In the genomic region with DNA sequence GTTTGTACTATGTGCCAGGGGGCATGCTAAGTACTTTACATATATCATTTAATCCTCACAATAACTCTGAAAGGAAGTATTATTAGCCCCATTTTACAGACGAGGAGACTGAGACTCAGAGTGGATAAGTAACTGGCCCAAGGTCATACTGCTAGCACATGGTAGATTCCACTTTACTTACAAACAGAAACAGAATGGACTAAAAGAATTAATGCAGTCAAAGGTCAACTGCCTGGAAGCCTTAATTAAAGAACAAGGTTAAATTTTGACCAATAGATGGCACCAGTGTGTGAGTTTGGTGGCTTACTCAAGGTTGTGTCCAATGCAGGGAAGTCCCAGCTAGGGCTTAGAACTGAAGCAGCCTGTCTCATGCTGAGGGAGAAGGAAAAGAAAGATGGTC, we compare ENCODE assay signal across 8 cellular contexts. TPM values are rescaled to one million over a fixed set of nuclear protein-coding genes. Genes with fewer than 3 reads are reported as not detected.
A peak's percentile ranks its signal among the peaks of the same experiment; 100 is the strongest.
DNase-seq lines count a peak whose midpoint lies in the region; ATAC-seq, FAIRE-seq and TF ChIP-seq lines count a peak whose summit lies in the region.

No MANE protein-coding gene starts in this region.

- in situ Hi-C loops in K562 (cut with MboI), result loop anchor here (25.0 kb wide), 1 partner anchor 989 kb away; no protein-coding TSS in a partner anchor

- CTCF ChIA-PET in K562 (lab: Yijun Ruan, JAX; ENCODE audit: low intra/inter-chr PET ratio), result interaction anchor here (0.7 to 0.8 kb wide), 2 partner anchors 55 to 62 kb away, joined by 3 read pairs; no protein-coding TSS in a partner anchor

- H3K4me2 ChIP-seq in K562 (ENCODE audit: insufficient read depth, low read length), result no peak overlapping the region

- peak; percentile 8 to 41 for DNase-seq in AML-193 (lab: John Stamatoyannopoulos, UW)
- DNase-seq in NCI-H2107 (lab: John Stamatoyannopoulos, UW), result peak; percentile 16
- peak; percentile 12 to 43 (median 28) for DNase-seq in K562 (ENCODE audit: extremely low read depth in 1 of 4, low spot score in 3 of 4)
- DNase-seq in lung (ENCODE audit: low spot score), result no peak
- DNase-seq in tibial artery, result no peak
- no peak for DNase-seq in activated CD4-positive, CD25-positive, alpha-beta regulatory T cell (lab: John Stamatoyannopoulos, UW)

- no peak overlapping the region for H3K27ac ChIP-seq in K562 (ENCODE audit: extremely low read depth, low read depth, low read length)
- H3K27ac ChIP-seq in lung (ENCODE audit: low read depth in 1 of 2, low read length in 1 of 2), result no peak overlapping the region
- H3K27ac ChIP-seq in tibial artery, result no peak overlapping the region

- intact Hi-C loops in K562 (cut with micrococcal nuclease) (loop anchor here (10.0 kb wide), 3 partner anchors 126 to 876 kb away; a partner anchor contains a TSS), tibial artery (cut with DNase I; ENCODE audit: low total_unique reads) (no loop called here)

- H3K4me3 ChIP-seq in K562 (no peak overlapping the region), lung (no peak overlapping the region), tibial artery (no peak overlapping the region)

- no TSS peak for BruUV-seq in K562 (replicated peaks; lab: Mats Ljungman, UMichigan)

- ATAC-seq in HG02763 (IDR thresholded peaks at IDR 0.05; ENCODE audit: unreplicated experiment), result peak; percentile 77
- ATAC-seq in K562, result peak; percentile 83
- ATAC-seq in lung (ENCODE audit: insufficient read depth, low FRiP score), result no peak

- no peaks in the 10 kb centered on the region for H4K20me1 ChIP-seq in K562 (replicated peaks; ENCODE audit: control insufficient read depth, insufficient read depth, low read length)

- peak; percentile 26 to 46; a peak in 3 of 4 replicates for TF ChIP-seq RAD21 in K562 (CRISPR knock-in tag; conservative IDR thresholded peaks at IDR 0.05 in 1 of 2, IDR thresholded peaks at IDR 0.05 in 1 of 2)

- peak; percentile 74 for FAIRE-seq in K562 (lab: Jason Lieb, UNC)

- H3K9me3 ChIP-seq in K562 (replicated peaks; ENCODE audit: control insufficient read depth, insufficient read depth, low read depth, low read length) (no peaks in the 10 kb centered on the region), lung (ENCODE audit: control insufficient read depth in 2 of 2, insufficient read depth in 1 of 2, low read length in 1 of 2) (peaks cover 0 to 2% of the 10 kb centered on the region in 2 donors), tibial artery (no peaks in the 10 kb centered on the region)

- 0% methylated on average over 1 of the region's 1 CpG for WGBS in K562 (ENCODE audit: insufficient coverage, low coverage, missing lambda C conversion rate)
- 33 to 56% methylated on average over 1 of the region's 1 CpG for WGBS in lung, 2 donors

- peak; percentile 60 for TF ChIP-seq CTCF in GM12873 (IDR thresholded peaks at IDR 0.05; ENCODE audit: insufficient read depth, low read depth, low read length, missing control alignments)
- peak; percentile 35 to 54 (median 36); a peak in 3 of 6 replicates for TF ChIP-seq CTCF in K562 (IDR thresholded peaks at IDR 0.05 in 2 of 3, conservative IDR thresholded peaks at IDR 0.05 in 1 of 3; ENCODE audit: insufficient read depth in 2 of 3, low read depth in 1 of 3, low read length in 3 of 3)
- TF ChIP-seq CTCF in lung (IDR thresholded peaks at IDR 0.05; ENCODE audit: control extremely low read depth, extremely low read depth), result peak; percentile 30
- peak in 1 of 2 experiments; percentile 9 for TF ChIP-seq CTCF in tibial artery (IDR thresholded peaks at IDR 0.05)

- no peaks in the 10 kb centered on the region for H3K9me1 ChIP-seq in K562 (ENCODE audit: control insufficient read depth, insufficient read depth, low read length)

- no peak overlapping the region for H2AFZ ChIP-seq in K562 (ENCODE audit: low read depth, low read length)

- no peaks in the 10 kb centered on the region for H3K27me3 ChIP-seq in K562 (ENCODE audit: control insufficient read depth in 2 of 2, insufficient read depth in 2 of 2, low read length in 2 of 2)
- H3K27me3 ChIP-seq in lung (ENCODE audit: control insufficient read depth, insufficient read depth), result peaks cover 3% of the 10 kb centered on the region
- H3K27me3 ChIP-seq in tibial artery, result no peaks in the 10 kb centered on the region

- POLR2A ChIA-PET in K562 (lab: Yijun Ruan, JAX), result no interaction called here

- H3K4me1 ChIP-seq in K562 (replicated peaks in 1 of 2; ENCODE audit: control insufficient read depth in 2 of 2, insufficient read depth in 2 of 2, low read length in 2 of 2) (no peaks in the 10 kb centered on the region), lung (ENCODE audit: control insufficient read depth in 2 of 2, insufficient read depth in 2 of 2, low read length in 2 of 2) (no peaks in the 10 kb centered on the region), tibial artery (no peaks in the 10 kb centered on the region)

- no peak for TF ChIP-seq POLR2A in K562 (conservative IDR thresholded peaks at IDR 0.05)

- no peaks in the 10 kb centered on the region for H3K36me3 ChIP-seq in K562 (ENCODE audit: control insufficient read depth, insufficient read depth, low read length)
- no peaks in the 10 kb centered on the region for H3K36me3 ChIP-seq in lung (ENCODE audit: control insufficient read depth in 2 of 2, insufficient read depth in 2 of 2, low read length in 2 of 2)
- no peaks in the 10 kb centered on the region for H3K36me3 ChIP-seq in tibial artery

- no peak for TF ChIP-seq EP300 in K562 (IDR thresholded peaks at IDR 0.05; ENCODE audit: low read length)

- no peaks in the 10 kb centered on the region for H3K79me2 ChIP-seq in K562 (ENCODE audit: control insufficient read depth, insufficient read depth, low read length)

- no peak overlapping the region for H3K9ac ChIP-seq in K562 (ENCODE audit: insufficient read depth in 1 of 2, low read depth in 2 of 2, low read length in 2 of 2)

TF ChIP-seq in K562, 482 proteins besides CTCF, POLR2A, EP300 and RAD21 (continues in another document):
- TF ChIP-seq ZNF274 (IDR thresholded peaks at IDR 0.05; ENCODE audit: borderline replicate concordance, low read depth, low read length) (no peak), NCOA6 (IDR thresholded peaks at IDR 0.05) (no peak), RBM25 (IDR thresholded peaks at IDR 0.05; ENCODE audit: low read depth, low read length, severe bottlenecking) (peak; percentile 31)
- TF ChIP-seq, protein P1, sequence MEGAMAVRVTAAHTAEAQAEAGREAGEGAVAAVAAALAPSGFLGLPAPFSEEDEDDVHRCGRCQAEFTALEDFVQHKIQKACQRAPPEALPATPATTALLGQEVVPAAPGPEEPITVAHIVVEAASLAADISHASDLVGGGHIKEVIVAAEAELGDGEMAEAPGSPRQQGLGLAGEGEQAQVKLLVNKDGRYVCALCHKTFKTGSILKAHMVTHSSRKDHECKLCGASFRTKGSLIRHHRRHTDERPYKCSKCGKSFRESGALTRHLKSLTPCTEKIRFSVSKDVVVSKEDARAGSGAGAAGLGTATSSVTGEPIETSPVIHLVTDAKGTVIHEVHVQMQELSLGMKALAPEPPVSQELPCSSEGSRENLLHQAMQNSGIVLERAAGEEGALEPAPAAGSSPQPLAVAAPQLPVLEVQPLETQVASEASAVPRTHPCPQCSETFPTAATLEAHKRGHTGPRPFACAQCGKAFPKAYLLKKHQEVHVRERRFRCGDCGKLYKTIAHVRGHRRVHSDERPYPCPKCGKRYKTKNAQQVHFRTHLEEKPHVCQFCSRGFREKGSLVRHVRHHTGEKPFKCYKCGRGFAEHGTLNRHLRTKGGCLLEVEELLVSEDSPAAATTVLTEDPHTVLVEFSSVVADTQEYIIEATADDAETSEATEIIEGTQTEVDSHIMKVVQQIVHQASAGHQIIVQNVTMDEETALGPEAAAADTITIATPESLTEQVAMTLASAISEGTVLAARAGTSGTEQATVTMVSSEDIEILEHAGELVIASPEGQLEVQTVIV (CRISPR knock-in tag; IDR thresholded peaks at IDR 0.05; ENCODE audit: borderline replicate concordance), result no peak

RNA-seq across cellular contexts. Expression of a gene that starts 4.7 kb away (rescaled TPM):
- not detected in 2 replicates for total RNA-seq in K562 (2011; cell fraction: chromatin; rRNA removed; ENCODE audit: low replicate concordance)
- total RNA-seq in K562 (2011; cell fraction: nucleolus; rRNA removed), result not detected in 2 replicates
- not detected in 2 replicates for total RNA-seq in K562 (2011; cell fraction: nucleoplasm; rRNA removed)
- not detected in 2 replicates for total RNA-seq in K562 (2014; rRNA removed)
- not detected in 2 replicates for total RNA-seq in K562 (2014; rRNA removed; fragmentation: Illumina TruSeq; extraction: Trizol)
- not detected in 2 replicates for total RNA-seq in K562 (2015; rRNA removed; fragmentation: Illumina TruSeq; extraction: Trizol)
- total RNA-seq in K562 (2021), result not detected in 2 replicates
- not detected in 2 replicates for polyA plus RNA-seq in K562 (2011; rRNA removed)
- not detected in 2 replicates for polyA plus RNA-seq in K562 (2011; cell fraction: cytosol; rRNA removed)
- not detected in 2 replicates for polyA plus RNA-seq in K562 (2011; cell fraction: nucleus; rRNA removed)
- polyA plus RNA-seq in K562 (2012), result not detected in 2 replicates
- polyA plus RNA-seq in K562 (2014; fragmentation: Illumina TruSeq; extraction: Trizol), result not detected in 2 replicates
- polyA plus RNA-seq in K562 (2014; fragmentation: Nextera tagmentation; extraction: Ambion mirVana), result not detected
- not detected in 2 replicates for polyA plus RNA-seq in K562 (2014; rRNA removed)
- polyA minus RNA-seq in K562 (2011; rRNA and poly(A)+ RNA removed), result not detected in 2 replicates
- not detected in 2 replicates for polyA minus RNA-seq in K562 (2011; cell fraction: cytosol; rRNA and poly(A)+ RNA removed)
- polyA minus RNA-seq in K562 (2011; cell fraction: nucleus; rRNA and poly(A)+ RNA removed), result not detected in 2 replicates
- not detected for total RNA-seq in lung
- not detected for polyA plus RNA-seq in lung

RNA-seq across cellular contexts. Expression of a gene that starts 21.7 kb away (rescaled TPM):
- not detected in 2 replicates for total RNA-seq in K562 (2011; cell fraction: chromatin; rRNA removed; ENCODE audit: low replicate concordance)
- not detected in 2 replicates for total RNA-seq in K562 (2011; cell fraction: nucleolus; rRNA removed)
- total RNA-seq in K562 (2011; cell fraction: nucleoplasm; rRNA removed), result not detected in 2 replicates
- total RNA-seq in K562 (2014; rRNA removed) (not detected in 2 replicates), K562 (2014; rRNA removed; fragmentation: Illumina TruSeq; extraction: Trizol) (not detected in 2 replicates), K562 (2015; rRNA removed; fragmentation: Illumina TruSeq; extraction: Trizol) (not detected in 2 replicates), K562 (2021) (not detected in 2 replicates), lung (under 1 TPM; 0.28 to 0.46 TPM)
- polyA plus RNA-seq in K562 (2011; rRNA removed) (not detected in 2 replicates), K562 (2014; fragmentation: Illumina TruSeq; extraction: Trizol) (not detected in 2 replicates), K562 (2014; fragmentation: Nextera tagmentation; extraction: Ambion mirVana) (not detected), K562 (2014; rRNA removed) (not detected in 2 replicates), lung (under 1 TPM in 1 of 2 donors, not detected in 1; 0.07 TPM)
- not detected in 2 replicates for polyA plus RNA-seq in K562 (2011; cell fraction: cytosol; rRNA removed)
- polyA plus RNA-seq in K562 (2011; cell fraction: nucleus; rRNA removed), result not detected in 2 replicates
- not detected in 2 replicates for polyA plus RNA-seq in K562 (2012)
- polyA minus RNA-seq in K562 (2011; rRNA and poly(A)+ RNA removed), result not detected in 2 replicates
- polyA minus RNA-seq in K562 (2011; cell fraction: cytosol; rRNA and poly(A)+ RNA removed), result not detected in 2 replicates
- not detected in 2 replicates for polyA minus RNA-seq in K562 (2011; cell fraction: nucleus; rRNA and poly(A)+ RNA removed)

Comparison
In these comparisons a context has a peak if more than half of its experiments do, and no peak if none do; other contexts are left out.
1. DNase-seq: peak in AML-193 (2 of 2), NCI-H2107 (single experiment) and K562 (4 of 4); none in lung (single experiment), tibial artery (0 of 2) and activated CD4-positive, CD25-positive, alpha-beta regulatory T cell (0 of 4).